Comparison of ENCODE assay signal across 1 cellular context in genomic region chr3:192851821-192852352, GRCh38.
TF ChIP-seq lines count a peak whose summit lies in the region.

No MANE protein-coding gene starts in this region.

TF ChIP-seq in HepG2, 621 proteins besides CTCF, POLR2A, EP300 and RAD21 (continued from another document and continues in another):
- TF ChIP-seq GMEB1 (CRISPR knock-in tag; IDR thresholded peaks at IDR 0.05; ENCODE audit: borderline replicate concordance) (no peak), ATF7 (IDR thresholded peaks at IDR 0.05) (no peak), ATF7 (CRISPR knock-in tag; IDR thresholded peaks at IDR 0.05) (no peak), ZFP37 (CRISPR knock-in tag; IDR thresholded peaks at IDR 0.05; ENCODE audit: borderline replicate concordance) (no peak), HHEX (CRISPR knock-in tag; IDR thresholded peaks at IDR 0.05) (peak; percentile 60), ZBTB42 (CRISPR knock-in tag; IDR thresholded peaks at IDR 0.05) (no peak), GTF2F1 (IDR thresholded peaks at IDR 0.05; ENCODE audit: low read length) (no peak), GPBP1L1 (CRISPR knock-in tag; IDR thresholded peaks at IDR 0.05) (no peak), ZBTB49 (CRISPR knock-in tag; IDR thresholded peaks at IDR 0.05; ENCODE audit: borderline replicate concordance) (no peak), ZKSCAN8 (CRISPR knock-in tag; IDR thresholded peaks at IDR 0.05; ENCODE audit: borderline replicate concordance) (no peak), NR0B2 (CRISPR knock-in tag; IDR thresholded peaks at IDR 0.05) (no peak), ZNF256 (CRISPR knock-in tag; conservative IDR thresholded peaks at IDR 0.05) (no peak), SNRNP70 (IDR thresholded peaks at IDR 0.05; ENCODE audit: low read depth, low read length) (no peak), TRIM24 (CRISPR knock-in tag; IDR thresholded peaks at IDR 0.05) (no peak), CREM (IDR thresholded peaks at IDR 0.05) (peak; percentile 70; the same call in 1 of the 2 replicates), CREM (CRISPR knock-in tag; IDR thresholded peaks at IDR 0.05) (no peak), FOXA3 (CRISPR knock-in tag; IDR thresholded peaks at IDR 0.05) (peak; percentile 92), NR2F2 (IDR thresholded peaks at IDR 0.05; ENCODE audit: borderline replicate concordance, low read depth) (peak; percentile 74; the same call in 1 of the 2 replicates), THRA (CRISPR knock-in tag; IDR thresholded peaks at IDR 0.05; ENCODE audit: borderline replicate concordance) (peak; percentile 85; the same call in 1 of the 2 replicates), ZNF329 (CRISPR knock-in tag; IDR thresholded peaks at IDR 0.05; ENCODE audit: low read depth) (no peak), PHF8 (CRISPR knock-in tag; IDR thresholded peaks at IDR 0.05) (no peak), NFRKB (IDR thresholded peaks at IDR 0.05) (no peak), DNMT3B (CRISPR knock-in tag; conservative IDR thresholded peaks at IDR 0.05) (no peak), FOXP1 (IDR thresholded peaks at IDR 0.05) (no peak), FOXP1 (CRISPR knock-in tag; IDR thresholded peaks at IDR 0.05) (peak; percentile 76; the same call in 1 of the 2 replicates), ZNF30 (CRISPR knock-in tag; IDR thresholded peaks at IDR 0.05) (no peak), GATAD2A (CRISPR knock-in tag; IDR thresholded peaks at IDR 0.05) (peak; percentile 82), ZNF546 (CRISPR knock-in tag; conservative IDR thresholded peaks at IDR 0.05) (no peak), ZNF496 (CRISPR knock-in tag; IDR thresholded peaks at IDR 0.05; ENCODE audit: insufficient replicate concordance) (no peak), RCOR2 (CRISPR knock-in tag; IDR thresholded peaks at IDR 0.05) (no peak), ZNF510 (CRISPR knock-in tag; IDR thresholded peaks at IDR 0.05; ENCODE audit: low read depth) (no peak), PLSCR1 (CRISPR knock-in tag; IDR thresholded peaks at IDR 0.05; ENCODE audit: borderline replicate concordance) (no peak), ZFP41 (CRISPR knock-in tag; IDR thresholded peaks at IDR 0.05; ENCODE audit: borderline replicate concordance) (no peak), SALL2 (CRISPR knock-in tag; IDR thresholded peaks at IDR 0.05) (no peak), MIXL1 (CRISPR knock-in tag; IDR thresholded peaks at IDR 0.05) (no peak), SRSF9 (IDR thresholded peaks at IDR 0.05; ENCODE audit: borderline replicate concordance, insufficient read depth, low read depth, low read length, poor library complexity, severe bottlenecking) (no peak), THAP7 (CRISPR knock-in tag; IDR thresholded peaks at IDR 0.05) (no peak), ZNF225 (CRISPR knock-in tag; IDR thresholded peaks at IDR 0.05) (no peak), NFE2L1 (CRISPR knock-in tag; IDR thresholded peaks at IDR 0.05; ENCODE audit: borderline replicate concordance) (no peak), FOXA1 (IDR thresholded peaks at IDR 0.05) (peak; percentile 65), FOXA1 (CRISPR knock-in tag; IDR thresholded peaks at IDR 0.05) (peak; percentile 94), IKZF4 (CRISPR knock-in tag; IDR thresholded peaks at IDR 0.05; ENCODE audit: borderline replicate concordance, low read depth, not compliant biosample characterization) (no peak), DMAP1 (CRISPR knock-in tag; IDR thresholded peaks at IDR 0.05) (no peak), ZNF274 (CRISPR knock-in tag; IDR thresholded peaks at IDR 0.05) (no peak), ELF3 (CRISPR knock-in tag; IDR thresholded peaks at IDR 0.05) (peak; percentile 45; the same call in 1 of the 2 replicates), LBX2 (CRISPR knock-in tag; IDR thresholded peaks at IDR 0.05; ENCODE audit: borderline replicate concordance) (no peak)
- TF ChIP-seq, protein P1, sequence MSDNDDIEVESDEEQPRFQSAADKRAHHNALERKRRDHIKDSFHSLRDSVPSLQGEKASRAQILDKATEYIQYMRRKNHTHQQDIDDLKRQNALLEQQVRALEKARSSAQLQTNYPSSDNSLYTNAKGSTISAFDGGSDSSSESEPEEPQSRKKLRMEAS (IDR thresholded peaks at IDR 0.05): no peak
- TF ChIP-seq, protein P2, sequence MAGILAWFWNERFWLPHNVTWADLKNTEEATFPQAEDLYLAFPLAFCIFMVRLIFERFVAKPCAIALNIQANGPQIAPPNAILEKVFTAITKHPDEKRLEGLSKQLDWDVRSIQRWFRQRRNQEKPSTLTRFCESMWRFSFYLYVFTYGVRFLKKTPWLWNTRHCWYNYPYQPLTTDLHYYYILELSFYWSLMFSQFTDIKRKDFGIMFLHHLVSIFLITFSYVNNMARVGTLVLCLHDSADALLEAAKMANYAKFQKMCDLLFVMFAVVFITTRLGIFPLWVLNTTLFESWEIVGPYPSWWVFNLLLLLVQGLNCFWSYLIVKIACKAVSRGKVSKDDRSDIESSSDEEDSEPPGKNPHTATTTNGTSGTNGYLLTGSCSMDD (CRISPR knock-in tag; IDR thresholded peaks at IDR 0.05): no peak
- TF ChIP-seq, protein P3, sequence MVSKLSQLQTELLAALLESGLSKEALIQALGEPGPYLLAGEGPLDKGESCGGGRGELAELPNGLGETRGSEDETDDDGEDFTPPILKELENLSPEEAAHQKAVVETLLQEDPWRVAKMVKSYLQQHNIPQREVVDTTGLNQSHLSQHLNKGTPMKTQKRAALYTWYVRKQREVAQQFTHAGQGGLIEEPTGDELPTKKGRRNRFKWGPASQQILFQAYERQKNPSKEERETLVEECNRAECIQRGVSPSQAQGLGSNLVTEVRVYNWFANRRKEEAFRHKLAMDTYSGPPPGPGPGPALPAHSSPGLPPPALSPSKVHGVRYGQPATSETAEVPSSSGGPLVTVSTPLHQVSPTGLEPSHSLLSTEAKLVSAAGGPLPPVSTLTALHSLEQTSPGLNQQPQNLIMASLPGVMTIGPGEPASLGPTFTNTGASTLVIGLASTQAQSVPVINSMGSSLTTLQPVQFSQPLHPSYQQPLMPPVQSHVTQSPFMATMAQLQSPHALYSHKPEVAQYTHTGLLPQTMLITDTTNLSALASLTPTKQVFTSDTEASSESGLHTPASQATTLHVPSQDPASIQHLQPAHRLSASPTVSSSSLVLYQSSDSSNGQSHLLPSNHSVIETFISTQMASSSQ (IDR thresholded peaks at IDR 0.05; ENCODE audit: low read depth): no peak
- TF ChIP-seq, protein P3 (CRISPR knock-in tag; IDR thresholded peaks at IDR 0.05; ENCODE audit: borderline replicate concordance): no peak
- TF ChIP-seq, protein P4, sequence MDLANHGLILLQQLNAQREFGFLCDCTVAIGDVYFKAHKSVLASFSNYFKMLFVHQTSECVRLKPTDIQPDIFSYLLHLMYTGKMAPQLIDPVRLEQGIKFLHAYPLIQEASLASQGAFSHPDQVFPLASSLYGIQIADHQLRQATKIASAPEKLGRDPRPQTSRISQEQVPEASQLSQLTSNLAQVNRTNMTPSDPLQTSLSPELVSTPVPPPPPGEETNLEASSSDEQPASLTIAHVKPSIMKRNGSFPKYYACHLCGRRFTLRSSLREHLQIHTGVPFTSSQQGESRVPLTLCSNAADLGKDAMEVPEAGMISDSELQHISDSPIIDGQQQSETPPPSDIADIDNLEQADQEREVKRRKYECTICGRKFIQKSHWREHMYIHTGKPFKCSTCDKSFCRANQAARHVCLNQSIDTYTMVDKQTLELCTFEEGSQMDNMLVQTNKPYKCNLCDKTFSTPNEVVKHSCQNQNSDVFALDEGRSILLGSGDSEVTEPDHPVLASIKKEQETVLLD (CRISPR knock-in tag; IDR thresholded peaks at IDR 0.05; ENCODE audit: low read depth): no peak
- TF ChIP-seq, protein P5, sequence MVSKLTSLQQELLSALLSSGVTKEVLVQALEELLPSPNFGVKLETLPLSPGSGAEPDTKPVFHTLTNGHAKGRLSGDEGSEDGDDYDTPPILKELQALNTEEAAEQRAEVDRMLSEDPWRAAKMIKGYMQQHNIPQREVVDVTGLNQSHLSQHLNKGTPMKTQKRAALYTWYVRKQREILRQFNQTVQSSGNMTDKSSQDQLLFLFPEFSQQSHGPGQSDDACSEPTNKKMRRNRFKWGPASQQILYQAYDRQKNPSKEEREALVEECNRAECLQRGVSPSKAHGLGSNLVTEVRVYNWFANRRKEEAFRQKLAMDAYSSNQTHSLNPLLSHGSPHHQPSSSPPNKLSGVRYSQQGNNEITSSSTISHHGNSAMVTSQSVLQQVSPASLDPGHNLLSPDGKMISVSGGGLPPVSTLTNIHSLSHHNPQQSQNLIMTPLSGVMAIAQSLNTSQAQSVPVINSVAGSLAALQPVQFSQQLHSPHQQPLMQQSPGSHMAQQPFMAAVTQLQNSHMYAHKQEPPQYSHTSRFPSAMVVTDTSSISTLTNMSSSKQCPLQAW (CRISPR knock-in tag; IDR thresholded peaks at IDR 0.05): no peak
